22 cellular contexts compared by ENCODE assay signal in the genomic region with DNA sequence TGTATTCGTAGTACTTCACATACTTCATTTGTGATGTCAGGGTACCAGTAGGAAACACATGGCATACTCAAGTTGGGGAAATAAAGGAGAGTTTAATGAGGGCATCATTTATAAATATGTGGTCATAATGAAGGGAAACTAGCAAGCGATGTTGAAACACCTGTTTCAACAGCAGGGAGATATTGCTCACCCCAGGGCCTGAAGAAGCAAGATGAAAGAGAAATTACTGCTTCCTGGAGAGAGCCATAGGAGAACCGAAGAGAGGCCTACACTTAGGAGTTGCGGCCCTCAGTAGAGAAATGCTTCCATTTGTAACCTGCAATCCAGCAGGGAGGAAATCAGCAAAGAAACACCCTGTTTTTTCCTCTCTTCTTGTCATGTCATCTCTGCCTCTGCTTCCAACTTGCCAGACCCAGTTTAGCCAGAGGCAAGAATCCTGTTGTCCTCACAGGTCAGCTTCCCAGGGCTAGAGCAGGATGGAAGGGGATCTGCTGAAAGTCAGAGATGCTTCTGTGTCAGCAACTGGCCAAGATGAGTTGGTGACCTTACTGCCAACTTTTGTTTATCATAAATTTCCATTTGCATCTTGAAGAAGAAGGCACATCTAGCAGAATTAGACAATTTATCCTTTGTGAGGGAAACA.
A peak's percentile ranks its signal among the peaks of the same experiment; 100 is the strongest.
DNase-seq lines count a peak whose midpoint lies in the region; ATAC-seq, FAIRE-seq and TF ChIP-seq lines count a peak whose summit lies in the region.
"Had no signal": no experiment of that assay in that cellular context is flagged by ENCODE, and none has a peak within 500 bp of the region (broad histone marks: within the 10 kb centered on the region; RNA-seq: fewer than 3 reads in every experiment).

No MANE protein-coding gene starts in this region.

- H3K36me3 ChIP-seq in bronchial epithelial cell (ENCODE audit: control insufficient read depth, insufficient read depth, low read length): no peaks in the 10 kb centered on the region
- H3K36me3 ChIP-seq: BLaER1 treated with 17β-estradiol and CSF1 and Interleukin-3, amounts not matched to agents 10 nM and 100 nM; SJCRH30 had no signal

- H3K27me3 ChIP-seq in bronchial epithelial cell (ENCODE audit: control insufficient read depth, insufficient read depth, low read length) (no peaks in the 10 kb centered on the region), dorsolateral prefrontal cortex (no peaks in the 10 kb centered on the region)
- H3K27me3 ChIP-seq: BLaER1 treated with 17β-estradiol and CSF1 and Interleukin-3, amounts not matched to agents 10 nM and 100 nM; SJCRH30 had no signal

- peak; percentile 23 for FAIRE-seq in bronchial epithelial cell (lab: Jason Lieb, UNC)
- FAIRE-seq: GM12878, H1 had no signal

- TF ChIP-seq CTCF in bronchial epithelial cell (IDR thresholded peaks at IDR 0.05; ENCODE audit: insufficient read depth, low read length, severe bottlenecking) (no peak), omental fat pad (IDR thresholded peaks at IDR 0.05) (no peak), dorsolateral prefrontal cortex (IDR thresholded peaks at IDR 0.05 in 54 of 56, conservative IDR thresholded peaks at IDR 0.05 in 2 of 56; ENCODE audit: low read depth in 1 of 56, partially characterized antibody in 56 of 56) (no peak)

- no peak overlapping the region for H3K27ac ChIP-seq in dorsolateral prefrontal cortex
- H3K27ac ChIP-seq: 22Rv1; BLaER1 treated with 17β-estradiol and CSF1 and Interleukin-3, amounts not matched to agents 10 nM and 100 nM; SJCRH30 had no signal

- intact Hi-C loops in dorsolateral prefrontal cortex (cut with DNase I): no loop called here

- DNase-seq in NCI-H1417 (lab: John Stamatoyannopoulos, UW) (peak in 2 of 3 experiments; percentile 37 to 41), NCI-H1417 treated with DMSO at 0.1 percent for 48 hours (lab: John Stamatoyannopoulos, UW) (no peak), ELF-1 (ENCODE audit: low read depth, low spot score) (peak; percentile 48), bronchial epithelial cell (ENCODE audit: low read depth) (no peak), omental fat pad (ENCODE audit: low spot score) (no peak), OCI-M2 (lab: John Stamatoyannopoulos, UW; ENCODE audit: unreplicated experiment) (no peak), dorsolateral prefrontal cortex (no peak)
- DNase-seq: ACHN; Caco-2; CD4-positive, alpha-beta memory T cell; DMS 273 treated with DMSO at 0.1 percent for 48 hours; DMS79 treated with DMSO at 0.1 percent for 48 hours; Karpas-422; NCI-H1930; NCI-H69; SJCRH30 had no signal

- no peak overlapping the region for H3K4me3 ChIP-seq in bronchial epithelial cell (ENCODE audit: low read depth, low read length)
- no peak overlapping the region for H3K4me3 ChIP-seq in dorsolateral prefrontal cortex
- H3K4me3 ChIP-seq: BLaER1 treated with 17β-estradiol and CSF1 and Interleukin-3, amounts not matched to agents 10 nM and 100 nM; GM12878; SJCRH30 had no signal

- ATAC-seq in omental fat pad (ENCODE audit: low FRiP score): peak; percentile 71
- ATAC-seq in HG02852 (IDR thresholded peaks at IDR 0.05; ENCODE audit: unreplicated experiment): no peak
- ATAC-seq: GM12878, Panc1 had no signal

Comparison
In these comparisons a context has a peak if more than half of its experiments do, and no peak if none do; other contexts are left out.
1. DNase-seq: peak in NCI-H1417 (2 of 3) and ELF-1 (single experiment); none in NCI-H1417 treated with DMSO at 0.1 percent for 48 hours (single experiment), bronchial epithelial cell (single experiment), omental fat pad (single experiment), OCI-M2 (single experiment) and dorsolateral prefrontal cortex (0 of 10).